In genomic region chr5:176596689-176597416, GRCh38 we compare ENCODE assay signal across 9 cellular contexts. TPM values are rescaled to one million over a fixed set of nuclear protein-coding genes. Genes with fewer than 3 reads are reported as not detected.
DNase-seq lines count a peak whose midpoint lies in the region; ATAC-seq, FAIRE-seq and TF ChIP-seq lines count a peak whose summit lies in the region.
"Had no signal": no experiment of that assay in that cellular context is flagged by ENCODE, and none has a peak within 500 bp of the region (broad histone marks: within the 10 kb centered on the region; RNA-seq: fewer than 3 reads in every experiment).

No MANE protein-coding gene starts in this region.

- H3K9me3 ChIP-seq in HUES6 (ENCODE audit: control insufficient read depth, insufficient read depth, low read depth, low read length), result peaks cover 9% of the 10 kb centered on the region; the same call in 1 of the 2 replicates
- H3K9me3 ChIP-seq in left ventricle myocardium inferior (replicated peaks), result no peaks in the 10 kb centered on the region

- H3K27ac Mint-ChIP-seq in osteocyte (ENCODE audit: unreplicated experiment), result no peak overlapping the region

- TF ChIP-seq POLR2A in GM12891 (IDR thresholded peaks at IDR 0.05; ENCODE audit: low read depth, low read length), result no peak

- H3K36me3 ChIP-seq in HUES6 (ENCODE audit: control insufficient read depth, insufficient read depth, low read length) (peaks cover 4% of the 10 kb centered on the region; the same call in 1 of the 2 replicates), left ventricle myocardium inferior (no peaks in the 10 kb centered on the region)

- no peak overlapping the region for H3K27ac ChIP-seq in HUES6 (ENCODE audit: low read depth, low read length)
- H3K27ac ChIP-seq in left ventricle myocardium inferior (replicated peaks), result no peak overlapping the region

- intact Hi-C loops in left ventricle myocardium inferior (cut with micrococcal nuclease), result no loop called here

- H3K4me1 Mint-ChIP-seq in osteocyte (ENCODE audit: unreplicated experiment), result no peaks in the 10 kb centered on the region

- peak; percentile 45 for TF ChIP-seq CTCF in left ventricle myocardium inferior (IDR thresholded peaks at IDR 0.05; ENCODE audit: borderline replicate concordance)
- TF ChIP-seq CTCF in osteocyte (IDR thresholded peaks at IDR 0.05), result no peak

- peak; percentile 73 for DNase-seq in GM12891 (ENCODE audit: insufficient read length, low spot score)
- DNase-seq in activated effector memory CD4-positive, alpha-beta T cell treated with Interleukin-2 at 50 U/mL for 16 hours, result peak; percentile 60
- peak; percentile 22 for DNase-seq in left ventricle myocardium inferior
- peak; percentile 61 for DNase-seq in stimulated activated CD4-positive, alpha-beta T cell treated with anti-CD3 and anti-CD28 coated beads, Interleukin-1b, Interleukin-23, amount 100 ng/mL, for 48 hours
- DNase-seq in osteocyte (ENCODE audit: extremely low spot score, unreplicated experiment), result no peak

- no peaks in the 10 kb centered on the region for H3K36me3 Mint-ChIP-seq in osteocyte (ENCODE audit: unreplicated experiment)

- no peak overlapping the region for H3K9ac ChIP-seq in HUES6 (ENCODE audit: low read length)

- H3K27me3 Mint-ChIP-seq in osteocyte (ENCODE audit: unreplicated experiment), result no peaks in the 10 kb centered on the region

- H3K4me3 Mint-ChIP-seq in osteocyte (ENCODE audit: unreplicated experiment), result no peak overlapping the region

- H3K4me1 ChIP-seq in HUES6 (ENCODE audit: control insufficient read depth, insufficient read depth, low read length) (no peaks in the 10 kb centered on the region), left ventricle myocardium inferior (peaks cover 9% of the 10 kb centered on the region)

- H3K4me3 ChIP-seq in HUES6 (ENCODE audit: low read depth, low read length), result peak overlapping the region; percentile 46; the same call in 1 of the 2 replicates
- peak overlapping the region; percentile 57 for H3K4me3 ChIP-seq in left ventricle myocardium inferior
- H3K4me3 ChIP-seq: lung had no signal

- ATAC-seq in HG02642 (IDR thresholded peaks at IDR 0.05; ENCODE audit: poor library complexity, unreplicated experiment) (no peak), HG02610 (IDR thresholded peaks at IDR 0.05; ENCODE audit: unreplicated experiment) (no peak)

- H3K27me3 ChIP-seq in HUES6 (ENCODE audit: control insufficient read depth, insufficient read depth, low read length) (peaks cover 21% of the 10 kb centered on the region), left ventricle myocardium inferior (ENCODE audit: low read depth) (peaks cover 61% of the 10 kb centered on the region)

- peak; percentile 64 for FAIRE-seq in GM12891 (lab: Jason Lieb, UNC)

- H3K9me3 Mint-ChIP-seq in osteocyte (ENCODE audit: unreplicated experiment), result no peaks in the 10 kb centered on the region

TF ChIP-seq in GM12891, 5 proteins besides CTCF, POLR2A, EP300 and RAD21:
- TF ChIP-seq SPI1 (IDR thresholded peaks at IDR 0.05; ENCODE audit: low read depth, low read length), result no peak

RNA-seq across cellular contexts. Expression of gene GPRIN1, which starts 13.1 kb away (rescaled TPM):
- 1.7 TPM for polyA plus RNA-seq in GM12891 (2012; ENCODE audit: low read depth, missing spikeins)
- 0.58 TPM for total RNA-seq in left ventricle myocardium inferior
- 1.6 TPM in 2 replicates for total RNA-seq in osteocyte

RNA-seq across cellular contexts. Expression of gene SNCB, which starts 33.5 kb away (rescaled TPM):
- 0.06 TPM for polyA plus RNA-seq in GM12891 (2012; ENCODE audit: low read depth, missing spikeins)
- 0.44 TPM for total RNA-seq in left ventricle myocardium inferior
- total RNA-seq in osteocyte, result not detected in 2 replicates
- total RNA-seq: lung had no signal

RNA-seq across cellular contexts. Expression of gene EIF4E1B, which starts 33.6 kb away (rescaled TPM):
- not detected for polyA plus RNA-seq in GM12891 (2012; ENCODE audit: low read depth, missing spikeins)
- total RNA-seq in left ventricle myocardium inferior, result not detected
- not detected in 2 replicates for total RNA-seq in osteocyte
- total RNA-seq: lung had no signal
- polyA plus RNA-seq: lung had no signal

RNA-seq across cellular contexts. Expression of gene CDHR2, which starts 47.7 kb away (rescaled TPM):
- not detected for polyA plus RNA-seq in GM12891 (2012; ENCODE audit: low read depth, missing spikeins)
- total RNA-seq in left ventricle myocardium inferior (0.33 TPM), osteocyte (0.34 and 0.43 TPM in 2 replicates)

RNA-seq across cellular contexts. Expression of gene TSPAN17, which starts 50.4 kb away (rescaled TPM):
- polyA plus RNA-seq in GM12891 (2012; ENCODE audit: low read depth, missing spikeins), result 8.9 TPM
- 31.0 TPM for total RNA-seq in left ventricle myocardium inferior
- 41.8 and 45.5 TPM in 2 replicates for total RNA-seq in osteocyte
